17 cellular contexts compared by ENCODE assay signal in genomic region chr18:77365667-77366066, GRCh38.
"Had no signal": no experiment of that assay in that cellular context is flagged by ENCODE, and none has a peak within 500 bp of the region (broad histone marks: within the 10 kb centered on the region; RNA-seq: fewer than 3 reads in every experiment).

No MANE protein-coding gene starts in this region.

- H3K9me3 ChIP-seq: ovary, thyroid gland had no signal

- H3K36me3 ChIP-seq: left lung, neural progenitor cell, ovary, sigmoid colon, stomach, suprapubic skin, thyroid gland had no signal

- H3K4me1 ChIP-seq: left lung, neural progenitor cell, thyroid gland had no signal

- DNase-seq: cortex of kidney; dorsolateral prefrontal cortex; effector CD8-positive, alpha-beta T cell; left lung; mucosa of descending colon; naive thymus-derived CD8-positive, alpha-beta T cell; nucleus accumbens; ovary; sigmoid colon; stimulated activated CD4-positive, alpha-beta T cell treated with anti-CD3 and anti-CD28 coated beads, Interleukin-2, amount 100 ng/mL, for 24 hours; stimulated activated CD4-positive, alpha-beta T cell treated with anti-CD3 and anti-CD28 coated beads, Interleukin-4, amount 100 ng/mL, for 4 hours; stimulated activated naive CD4-positive, alpha-beta T cell; stomach; thyroid gland had no signal

- ATAC-seq: left lung; naive thymus-derived CD8-positive, alpha-beta T cell had no signal

- H3K27me3 ChIP-seq: neural progenitor cell, ovary, sigmoid colon, suprapubic skin, thyroid gland had no signal

- H3K4me3 ChIP-seq: left lung, mucosa of descending colon, neural progenitor cell, ovary, sigmoid colon, skin epidermis, stomach, suprapubic skin, thyroid gland had no signal

- H3K27ac ChIP-seq: left lung, neural progenitor cell, ovary, sigmoid colon, skin epidermis, stomach, suprapubic skin, thyroid gland had no signal
